Comparison of ENCODE assay signal across 36 cellular contexts in the genomic region with DNA sequence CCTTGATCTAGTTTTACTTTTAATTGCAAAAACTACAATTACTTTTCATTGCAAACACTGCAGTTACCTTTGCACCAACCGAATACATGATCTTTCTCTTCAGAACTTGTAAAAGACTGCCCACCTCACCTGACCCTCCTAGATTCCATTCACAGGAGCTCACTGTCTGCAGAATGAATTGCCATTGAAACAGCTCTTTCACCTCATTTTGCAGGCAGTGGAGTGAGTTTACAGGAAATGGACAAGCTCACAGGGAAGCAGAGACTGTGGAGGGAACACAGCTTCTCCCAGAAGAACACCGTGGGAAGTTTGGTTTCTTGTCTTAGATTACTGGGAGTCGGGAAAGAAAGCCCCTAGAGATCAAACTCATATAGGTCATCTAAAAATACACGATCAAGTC.
"Had no signal": no experiment of that assay in that cellular context is flagged by ENCODE, and none has a peak within 500 bp of the region (broad histone marks: within the 10 kb centered on the region; RNA-seq: fewer than 3 reads in every experiment).

No MANE protein-coding gene starts in this region.

- H3K27me3 Mint-ChIP-seq: activated CD4-positive, alpha-beta memory T cell treated with anti-CD3 and anti-CD28 coated beads for 36 hours had no signal

- H3K79me2 ChIP-seq: hepatocyte, parathyroid adenoma had no signal

- H3K9ac ChIP-seq: parathyroid adenoma had no signal

- H3K36me3 Mint-ChIP-seq: activated CD4-positive, alpha-beta memory T cell treated with anti-CD3 and anti-CD28 coated beads for 36 hours; activated naive CD8-positive, alpha-beta T cell treated with anti-CD3 and anti-CD28 coated beads for 36 hours had no signal

- H2AFZ ChIP-seq: hepatocyte, parathyroid adenoma had no signal

- H3K9me3 ChIP-seq: adrenal gland, body of pancreas, colonic mucosa, gastrocnemius medialis, left ventricle myocardium inferior, psoas muscle, suprapubic skin, tibial nerve, uterus had no signal

- H3K9me3 Mint-ChIP-seq: activated naive CD8-positive, alpha-beta T cell treated with anti-CD3 and anti-CD28 coated beads for 36 hours had no signal

- H3K4me3 Mint-ChIP-seq: activated CD4-positive, alpha-beta memory T cell treated with anti-CD3 and anti-CD28 coated beads for 36 hours; activated naive CD4-positive, alpha-beta T cell treated with anti-CD3 and anti-CD28 coated beads for 36 hours; activated naive CD8-positive, alpha-beta T cell treated with anti-CD3 and anti-CD28 coated beads for 36 hours; activated T-helper 1 cell treated with anti-CD3 and anti-CD28 coated beads, Interleukin-12 subunit alpha, Interleukin-12 subunit beta, Interleukin-2, Interleukin-4 antibody, amounts not matched to agents 30 ng/mL and 10 ng/mL and 1 ng/mL, durations not matched to agents 14 hours and 24 hours and 36 hours; T-helper 1 cell treated with Interleukin-12 subunit alpha and Interleukin-12 subunit beta and Interleukin-4 antibody, amounts not matched to agents 30 μg/mL and 1 μg/mL, for 36 hours had no signal

- H3K27ac Mint-ChIP-seq: activated CD4-positive, alpha-beta memory T cell treated with anti-CD3 and anti-CD28 coated beads for 36 hours; activated naive CD4-positive, alpha-beta T cell treated with anti-CD3 and anti-CD28 coated beads for 36 hours; activated naive CD8-positive, alpha-beta T cell treated with anti-CD3 and anti-CD28 coated beads for 36 hours; activated T-helper 1 cell treated with anti-CD3 and anti-CD28 coated beads, Interleukin-12 subunit alpha, Interleukin-12 subunit beta, Interleukin-2, Interleukin-4 antibody, amounts not matched to agents 30 ng/mL and 10 ng/mL and 1 ng/mL, durations not matched to agents 14 hours and 24 hours and 36 hours; T-helper 1 cell treated with Interleukin-12 subunit alpha and Interleukin-12 subunit beta and Interleukin-4 antibody, amounts not matched to agents 30 μg/mL and 1 μg/mL, for 36 hours had no signal

- H3K36me3 ChIP-seq: adrenal gland, cardiac muscle cell, colonic mucosa, gastrocnemius medialis, left ventricle myocardium inferior, suprapubic skin, tibial nerve, uterus, WERI-Rb-1 had no signal

- DNase-seq: activated CD4-positive, alpha-beta memory T cell treated with anti-CD3 and anti-CD28 coated beads for 36 hours; activated CD4-positive, alpha-beta T cell treated with anti-CD3 and anti-CD28 coated beads for 48 hours; activated CD8-positive, alpha-beta memory T cell treated with anti-CD3 and anti-CD28 coated beads, Interleukin-2, amount 50 U/mL, for 4 hours; activated effector memory CD4-positive, alpha-beta T cell treated with anti-CD3 and anti-CD28 coated beads, Interleukin-2, amount 50 U/mL, for 16 hours; activated naive CD4-positive, alpha-beta T cell treated with anti-CD3 and anti-CD28 coated beads for 36 hours; activated naive CD8-positive, alpha-beta T cell treated with anti-CD3 and anti-CD28 coated beads for 36 hours; activated T-cell treated with anti-CD3 and anti-CD28 coated beads, Interleukin-2, amount 50 U/mL, for 1 hour; adrenal gland; aorta; body of pancreas; cerebellar nuclear complex; colonic mucosa; dorsolateral prefrontal cortex; effector memory CD4-positive, alpha-beta T cell; gastrocnemius medialis; kidney; left ventricle myocardium inferior; occipital lobe; psoas muscle; right cardiac atrium; stimulated activated CD4-positive, alpha-beta T cell treated with anti-CD3 and anti-CD28 coated beads, Interleukin-15, amount 100 ng/mL, for 24 hours; stimulated activated CD4-positive, alpha-beta T cell treated with anti-CD3 and anti-CD28 coated beads, Interleukin-2, amount 100 ng/mL, for 24 hours; stimulated activated naive CD4-positive, alpha-beta T cell; SW 1271; T-helper 9 cell; uterus; WERI-Rb-1 had no signal

- H3K27ac ChIP-seq: adrenal gland, body of pancreas, cardiac muscle cell, colonic mucosa, dorsolateral prefrontal cortex, gastrocnemius medialis, hepatocyte, left ventricle myocardium inferior, parathyroid adenoma, psoas muscle, suprapubic skin, tibial nerve, uterus, WERI-Rb-1 had no signal

- H3K27me3 ChIP-seq: adrenal gland, body of pancreas, colonic mucosa, gastrocnemius medialis, hepatocyte, suprapubic skin, tibial nerve, uterus had no signal

- H3K4me1 Mint-ChIP-seq: activated naive CD8-positive, alpha-beta T cell treated with anti-CD3 and anti-CD28 coated beads for 36 hours had no signal

- H3K4me1 ChIP-seq: adrenal gland, body of pancreas, colonic mucosa, gastrocnemius medialis, left ventricle myocardium inferior, psoas muscle, suprapubic skin, tibial nerve, uterus had no signal

- H3K4me2 ChIP-seq: hepatocyte had no signal

- ATAC-seq: activated CD4-positive, CD25-positive, alpha-beta regulatory T cell treated with anti-CD3 and anti-CD28 coated beads, Interleukin-2, amount 50 U/mL, for 24 hours; body of pancreas; gastrocnemius medialis; psoas muscle; right cardiac atrium had no signal

- H3K4me3 ChIP-seq: adrenal gland, body of pancreas, cardiac muscle cell, colonic mucosa, dorsolateral prefrontal cortex, gastrocnemius medialis, hepatocyte, left ventricle myocardium inferior, lung, psoas muscle, suprapubic skin, tibial nerve, uterus had no signal
